In the genomic region with DNA sequence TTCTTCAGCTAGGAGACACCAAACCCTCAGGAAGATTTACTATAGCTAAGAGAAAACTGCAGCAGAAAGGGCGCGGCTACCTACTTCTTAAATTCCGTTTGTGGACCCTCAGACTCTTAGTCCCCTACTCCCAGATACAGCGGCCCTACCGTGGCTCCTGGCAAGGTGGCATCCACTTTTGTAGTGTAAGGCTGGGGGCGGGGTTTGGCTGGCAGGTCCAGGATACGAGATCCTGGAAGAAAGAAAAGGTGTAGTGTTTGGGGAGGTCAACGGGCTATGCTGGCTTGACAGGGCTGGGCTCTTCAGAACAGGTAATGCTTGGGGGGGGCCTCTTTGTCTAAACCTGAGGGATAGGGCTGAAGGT, we compare ENCODE assay signal across 1 cellular context.
TF ChIP-seq lines count a peak whose summit lies in the region.

No MANE protein-coding gene starts in this region.

TF ChIP-seq in endothelial cell of umbilical vein, 7 proteins besides CTCF, POLR2A, EP300 and RAD21:
- TF ChIP-seq JUN (IDR thresholded peaks at IDR 0.05; ENCODE audit: borderline replicate concordance, insufficient read depth, insufficient read length, low read depth) (no peak), EZH2 (IDR thresholded peaks at IDR 0.05; ENCODE audit: borderline replicate concordance, low read depth, low read length, severe bottlenecking) (no peak), POLR2AphosphoS5 (IDR thresholded peaks at IDR 0.05; ENCODE audit: insufficient read depth, low read depth, low read length) (no peak), FOS (IDR thresholded peaks at IDR 0.05; ENCODE audit: borderline replicate concordance, insufficient read depth, low read length) (no peak), GATA2 (IDR thresholded peaks at IDR 0.05; ENCODE audit: insufficient read depth, insufficient read length, low read depth, low read length) (no peak), MYC (IDR thresholded peaks at IDR 0.05; ENCODE audit: low read depth, low read length) (no peak)
- TF ChIP-seq, protein P1, sequence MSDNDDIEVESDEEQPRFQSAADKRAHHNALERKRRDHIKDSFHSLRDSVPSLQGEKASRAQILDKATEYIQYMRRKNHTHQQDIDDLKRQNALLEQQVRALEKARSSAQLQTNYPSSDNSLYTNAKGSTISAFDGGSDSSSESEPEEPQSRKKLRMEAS (IDR thresholded peaks at IDR 0.05; ENCODE audit: insufficient read depth, insufficient read length) = no peak
TF ChIP-seq in endothelial cell of umbilical vein: peak in this region for 0.
